Comparison of ENCODE assay signal across 9 cellular contexts in the genomic region with DNA sequence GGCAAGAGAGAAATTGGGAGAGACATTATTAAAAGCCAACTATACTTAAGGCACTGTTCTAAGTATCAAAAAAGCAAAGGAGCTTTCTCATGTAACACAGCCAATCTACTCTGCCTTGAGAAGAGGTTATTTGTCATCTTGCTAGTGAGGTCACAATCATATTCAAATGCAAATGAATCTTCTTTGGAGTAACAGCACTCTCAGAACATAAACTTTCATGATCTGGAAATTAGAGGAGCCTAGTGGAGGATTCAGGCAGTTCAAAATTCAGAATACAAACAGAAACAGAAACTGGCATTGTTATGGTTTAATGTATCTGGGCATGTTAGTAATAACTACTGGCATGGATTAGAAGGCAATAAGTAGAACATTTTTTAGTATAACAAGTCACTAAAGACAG. TPM values are rescaled to one million over a fixed set of nuclear protein-coding genes. Genes with fewer than 3 reads are reported as not detected.
DNase-seq lines count a peak whose midpoint lies in the region; ATAC-seq, FAIRE-seq and TF ChIP-seq lines count a peak whose summit lies in the region.
"Had no signal": no experiment of that assay in that cellular context is flagged by ENCODE, and none has a peak within 500 bp of the region (broad histone marks: within the 10 kb centered on the region; RNA-seq: fewer than 3 reads in every experiment).

No MANE protein-coding gene starts in this region.

- TF ChIP-seq CTCF in K562 (IDR thresholded peaks at IDR 0.05 in 2 of 3, conservative IDR thresholded peaks at IDR 0.05 in 1 of 3; ENCODE audit: insufficient read depth in 2 of 3, low read depth in 1 of 3, low read length in 3 of 3): no peak
- TF ChIP-seq CTCF in OCI-LY7 (conservative IDR thresholded peaks at IDR 0.05; ENCODE audit: low read length): no peak

- H3K9me2 ChIP-seq in Karpas-422 (replicated peaks; ENCODE audit: insufficient read depth, low read length) (no peaks in the 10 kb centered on the region), OCI-LY7 (ENCODE audit: insufficient read depth, low read length) (no peaks in the 10 kb centered on the region)

- peaks cover 24% of the 10 kb centered on the region for H3K4me1 ChIP-seq in Karpas-422 (ENCODE audit: low read length)
- H3K4me1 ChIP-seq in K562 (replicated peaks in 1 of 2; ENCODE audit: control insufficient read depth in 2 of 2, insufficient read depth in 2 of 2, low read length in 2 of 2): peaks cover 4 to 5% of the 10 kb centered on the region in 2 experiments; a peak in 3 of 5 replicates
- H3K4me1 ChIP-seq in OCI-LY7 (ENCODE audit: insufficient read depth, low read length, poor library complexity, severe bottlenecking): peaks cover 16% of the 10 kb centered on the region

- CTCF ChIA-PET in K562 (lab: Yijun Ruan, JAX; ENCODE audit: low intra/inter-chr PET ratio): no interaction called here
- CTCF ChIA-PET in OCI-LY7 (lab: Charles Lee; ENCODE audit: unreplicated experiment): no interaction called here

- no peaks in the 10 kb centered on the region for H3K9me3 ChIP-seq in Karpas-422 (ENCODE audit: low read length)
- H3K9me3 ChIP-seq in K562 (replicated peaks; ENCODE audit: control insufficient read depth, insufficient read depth, low read depth, low read length): no peaks in the 10 kb centered on the region
- no peaks in the 10 kb centered on the region for H3K9me3 ChIP-seq in OCI-LY7 (ENCODE audit: low read length)

- H3K79me2 ChIP-seq in Karpas-422 (ENCODE audit: low read length) (peaks cover 96% of the 10 kb centered on the region), K562 (ENCODE audit: control insufficient read depth, insufficient read depth, low read length) (peaks cover 91% of the 10 kb centered on the region), OCI-LY7 (ENCODE audit: insufficient read depth, low read depth, low read length) (peaks cover 99% of the 10 kb centered on the region)

- H2AFZ ChIP-seq in Karpas-422 (ENCODE audit: low read length) (no peak overlapping the region), K562 (ENCODE audit: low read depth, low read length) (no peak overlapping the region), OCI-LY7 (ENCODE audit: low read length) (no peak overlapping the region)

- H3K27ac ChIP-seq in Karpas-422 (ENCODE audit: low read length) (0 out of 2 replicates have a peak overlapping the region, but pooled peaks have one; percentile 10), K562 (ENCODE audit: extremely low read depth, low read depth, low read length) (0 out of 3 replicates have a peak overlapping the region, but pooled peaks have one; percentile 7), OCI-LY7 (ENCODE audit: low read depth, low read length, poor library complexity, severe bottlenecking) (no peak overlapping the region)

- peak; percentile 68 for ATAC-seq in K562
- ATAC-seq in natural killer cell treated with Interleukin-12 subunit alpha and Interleukin-12 subunit beta and Interleukin-15 and Interleukin-18, amount 100 ng/mL, for 72 hours: peak in 1 of 2 donors; percentile 72

- no peaks in the 10 kb centered on the region for H3K9me1 ChIP-seq in K562 (ENCODE audit: control insufficient read depth, insufficient read depth, low read length)

- TF ChIP-seq EP300 in K562 (IDR thresholded peaks at IDR 0.05; ENCODE audit: low read length): no peak

- in situ Hi-C loops in K562 (cut with MboI): no loop called here

- BruUV-seq in K562 (replicated peaks; lab: Mats Ljungman, UMichigan) (no TSS peak), OCI-LY7 (replicated peaks; lab: Mats Ljungman, UMichigan) (no TSS peak)

- H4K20me1 ChIP-seq in Karpas-422 (ENCODE audit: insufficient read depth, low read depth, low read length) (0 out of 2 replicates have a peak, but pooled peaks cover 3% of the 10 kb centered on the region), K562 (replicated peaks; ENCODE audit: control insufficient read depth, insufficient read depth, low read length) (0 out of 2 replicates have a peak, but pooled peaks cover 5% of the 10 kb centered on the region), OCI-LY7 (ENCODE audit: insufficient read depth, low read length) (peaks cover 14% of the 10 kb centered on the region; the same call in 1 of the 2 replicates)

- intact Hi-C loops in K562 (cut with micrococcal nuclease) (no loop called here), OCI-LY7 (cut with micrococcal nuclease; ENCODE audit: unreplicated experiment) (no loop called here)

- DNase-seq in GM04504 (ENCODE audit: low read depth) (peak; percentile 29), Karpas-422 (peak; percentile 49), K562 (ENCODE audit: extremely low read depth in 1 of 4, low spot score in 3 of 4) (no peak), DMS153 treated with DMSO at 0.1 percent for 48 hours (lab: John Stamatoyannopoulos, UW; ENCODE audit: unreplicated experiment) (no peak), NCI-H2171 treated with DMSO at 0.1 percent for 48 hours (lab: John Stamatoyannopoulos, UW) (no peak), DMS53 (lab: John Stamatoyannopoulos, UW) (no peak), OCI-LY7 (ENCODE audit: low spot score) (no peak)
- no peak for DNase-seq in natural killer cell treated with Interleukin-12 subunit alpha and Interleukin-12 subunit beta and Interleukin-15 and Interleukin-18, amount 100 ng/mL, for 72 hours (ENCODE audit: low spot score)

- H3K27me3 ChIP-seq in Karpas-422 (ENCODE audit: low read length) (no peaks in the 10 kb centered on the region), K562 (ENCODE audit: control insufficient read depth in 2 of 2, insufficient read depth in 2 of 2, low read length in 2 of 2) (no peaks in the 10 kb centered on the region)

- no peak for FAIRE-seq in K562 (lab: Jason Lieb, UNC)

- H3K27ac Mint-ChIP-seq in natural killer cell treated with Interleukin-12 subunit alpha and Interleukin-12 subunit beta and Interleukin-15 and Interleukin-18, amount 100 ng/mL, for 72 hours: peak overlapping the region; percentile 40 to 59

- no peak for TF ChIP-seq RAD21 in K562 (CRISPR knock-in tag; conservative IDR thresholded peaks at IDR 0.05 in 1 of 2, IDR thresholded peaks at IDR 0.05 in 1 of 2)

- peaks cover 43 to 67% of the 10 kb centered on the region in 2 donors for H3K4me1 Mint-ChIP-seq in natural killer cell treated with Interleukin-12 subunit alpha and Interleukin-12 subunit beta and Interleukin-15 and Interleukin-18, amount 100 ng/mL, for 72 hours (ENCODE audit: low read depth in 2 of 2)

- H3K9ac ChIP-seq in Karpas-422 (ENCODE audit: low read length) (no peak overlapping the region), K562 (ENCODE audit: insufficient read depth in 1 of 2, low read depth in 2 of 2, low read length in 2 of 2) (no peak overlapping the region)

- no peak for TF ChIP-seq POLR2A in K562 (conservative IDR thresholded peaks at IDR 0.05)

- H3K4me2 ChIP-seq in Karpas-422 (ENCODE audit: low read depth, low read length, poor library complexity, severe bottlenecking) (no peak overlapping the region), K562 (ENCODE audit: insufficient read depth, low read length) (no peak overlapping the region), OCI-LY7 (ENCODE audit: low read length) (no peak overlapping the region)

- H3K9me3 Mint-ChIP-seq in natural killer cell treated with Interleukin-12 subunit alpha and Interleukin-12 subunit beta and Interleukin-15 and Interleukin-18, amount 100 ng/mL, for 72 hours: no peaks in the 10 kb centered on the region

- peak overlapping the region; percentile 20 for H3K4me3 Mint-ChIP-seq in natural killer cell treated with Interleukin-12 subunit alpha and Interleukin-12 subunit beta and Interleukin-15 and Interleukin-18, amount 100 ng/mL, for 72 hours

- H3K36me3 ChIP-seq in Karpas-422 (ENCODE audit: insufficient read depth, low read length): no peaks in the 10 kb centered on the region
- H3K36me3 ChIP-seq in K562 (ENCODE audit: control insufficient read depth, insufficient read depth, low read length): no peaks in the 10 kb centered on the region; the same call in 2 of the 3 replicates
- no peaks in the 10 kb centered on the region; the same call in 1 of the 2 replicates for H3K36me3 ChIP-seq in OCI-LY7 (ENCODE audit: insufficient read depth, low read length)

- no peaks in the 10 kb centered on the region for H3K27me3 Mint-ChIP-seq in natural killer cell treated with Interleukin-12 subunit alpha and Interleukin-12 subunit beta and Interleukin-15 and Interleukin-18, amount 100 ng/mL, for 72 hours

- no peaks in the 10 kb centered on the region for H3K36me3 Mint-ChIP-seq in natural killer cell treated with Interleukin-12 subunit alpha and Interleukin-12 subunit beta and Interleukin-15 and Interleukin-18, amount 100 ng/mL, for 72 hours

- POLR2A ChIA-PET in K562 (lab: Yijun Ruan, JAX): interaction anchor here (0.6 to 1.2 kb wide), 4 partner anchors 9 to 58 kb away, joined by 3 to 5 read pairs (median 4); no protein-coding TSS in a partner anchor
- POLR2A ChIA-PET in OCI-LY7 (lab: Charles Lee): interaction anchor here (1.0 to 1.9 kb wide), 2 partner anchors 9 to 10 kb away, joined by 3 to 7 read pairs; no protein-coding TSS in a partner anchor

- no peak overlapping the region for H3K4me3 ChIP-seq in Karpas-422 (ENCODE audit: low read length)
- no peak overlapping the region for H3K4me3 ChIP-seq in K562
- H3K4me3 ChIP-seq in OCI-LY7 (ENCODE audit: low read depth, low read length, poor library complexity, severe bottlenecking): no peak overlapping the region
- H3K4me3 ChIP-seq: lung had no signal

RNA-seq across cellular contexts. Expression of gene ARID4B, which starts 57.4 kb away (rescaled TPM):
- total RNA-seq in Karpas-422 (2014; rRNA removed; shearing (Covaris generic); ENCODE audit: low replicate concordance): 43.6 and 56.4 TPM in 2 replicates
- total RNA-seq in K562 (2011; cell fraction: chromatin; rRNA removed; ENCODE audit: low replicate concordance): 87.6 and 197 TPM in 2 replicates
- total RNA-seq in K562 (2011; cell fraction: nucleolus; rRNA removed): 58.9 and 75.1 TPM in 2 replicates
- total RNA-seq in K562 (2011; cell fraction: nucleoplasm; rRNA removed): 72.0 and 86.5 TPM in 2 replicates
- total RNA-seq in K562 (2014; rRNA removed) (23.6 and 37.2 TPM in 2 replicates), K562 (2014; rRNA removed; fragmentation: Illumina TruSeq; extraction: Trizol) (37.9 and 42.9 TPM in 2 replicates), K562 (2015; rRNA removed; fragmentation: Illumina TruSeq; extraction: Trizol) (33.3 and 38.9 TPM in 2 replicates), K562 (2021) (24.2 and 24.4 TPM in 2 replicates), OCI-LY7 (2022) (44.9 and 46.4 TPM in 2 replicates)
- polyA plus RNA-seq in K562 (2011; rRNA removed) (12.3 and 17.7 TPM in 2 replicates), K562 (2014; fragmentation: Illumina TruSeq; extraction: Trizol) (16.9 and 18.5 TPM in 2 replicates), K562 (2014; fragmentation: Nextera tagmentation; extraction: Ambion mirVana) (10 to 100 TPM in 1 of 2 experiments, 1 to 10 TPM in 1; 8.4 to 11.8 TPM), K562 (2014; rRNA removed) (13.1 and 14.3 TPM in 2 replicates)
- 2.4 and 4.6 TPM in 2 replicates for polyA plus RNA-seq in K562 (2011; cell fraction: cytosol; rRNA removed)
- polyA plus RNA-seq in K562 (2011; cell fraction: nucleus; rRNA removed): 22.1 and 25.6 TPM in 2 replicates
- 12.7 and 14.0 TPM in 2 replicates for polyA plus RNA-seq in K562 (2012)
- polyA minus RNA-seq in K562 (2011; rRNA and poly(A)+ RNA removed): 50.5 and 54.9 TPM in 2 replicates
- polyA minus RNA-seq in K562 (2011; cell fraction: cytosol; rRNA and poly(A)+ RNA removed): 16.7 and 29.3 TPM in 2 replicates
- 34.6 and 80.0 TPM in 2 replicates for polyA minus RNA-seq in K562 (2011; cell fraction: nucleus; rRNA and poly(A)+ RNA removed)
- 10 to 100 TPM; 74.2 to 79.2 TPM for total RNA-seq in natural killer cell treated with Interleukin-12 subunit alpha and Interleukin-12 subunit beta and Interleukin-15 and Interleukin-18, amount 100 ng/mL, for 72 hours
- total RNA-seq in OCI-LY7 (2014; rRNA removed; shearing (Covaris generic)): 28.7 and 39.3 TPM in 2 replicates

RNA-seq across cellular contexts. Expression of gene GGPS1, which starts 57.7 kb away (rescaled TPM):
- 13.9 and 45.3 TPM in 2 replicates for total RNA-seq in Karpas-422 (2014; rRNA removed; shearing (Covaris generic); ENCODE audit: low replicate concordance)
- 7.8 and 28.4 TPM in 2 replicates for total RNA-seq in K562 (2011; cell fraction: chromatin; rRNA removed; ENCODE audit: low replicate concordance)
- total RNA-seq in K562 (2011; cell fraction: nucleolus; rRNA removed): 5.3 and 8.7 TPM in 2 replicates
- 15.0 and 24.5 TPM in 2 replicates for total RNA-seq in K562 (2011; cell fraction: nucleoplasm; rRNA removed)
- total RNA-seq in K562 (2014; rRNA removed) (18.8 and 29.7 TPM in 2 replicates), K562 (2014; rRNA removed; fragmentation: Illumina TruSeq; extraction: Trizol) (50.3 and 66.8 TPM in 2 replicates), K562 (2015; rRNA removed; fragmentation: Illumina TruSeq; extraction: Trizol) (35.6 and 36.7 TPM in 2 replicates), K562 (2021) (56.3 and 59.1 TPM in 2 replicates), OCI-LY7 (2022) (27.3 and 30.8 TPM in 2 replicates)
- polyA plus RNA-seq in K562 (2011; rRNA removed) (79.2 and 98.2 TPM in 2 replicates), K562 (2014; fragmentation: Illumina TruSeq; extraction: Trizol) (70.4 and 72.1 TPM in 2 replicates), K562 (2014; fragmentation: Nextera tagmentation; extraction: Ambion mirVana) (100 to 1,000 TPM in 1 of 2 experiments, 10 to 100 TPM in 1; 97.8 to 104 TPM), K562 (2014; rRNA removed) (45.5 and 47.2 TPM in 2 replicates)
- polyA plus RNA-seq in K562 (2011; cell fraction: cytosol; rRNA removed): 25.8 and 49.3 TPM in 2 replicates
- 17.2 and 24.5 TPM in 2 replicates for polyA plus RNA-seq in K562 (2011; cell fraction: nucleus; rRNA removed)
- polyA plus RNA-seq in K562 (2012): 39.7 and 48.5 TPM in 2 replicates
- 53.9 and 65.6 TPM in 2 replicates for polyA minus RNA-seq in K562 (2011; rRNA and poly(A)+ RNA removed)
- 21.8 and 24.4 TPM in 2 replicates for polyA minus RNA-seq in K562 (2011; cell fraction: cytosol; rRNA and poly(A)+ RNA removed)
- polyA minus RNA-seq in K562 (2011; cell fraction: nucleus; rRNA and poly(A)+ RNA removed): 6.7 and 18.1 TPM in 2 replicates
- total RNA-seq in natural killer cell treated with Interleukin-12 subunit alpha and Interleukin-12 subunit beta and Interleukin-15 and Interleukin-18, amount 100 ng/mL, for 72 hours: 10 to 100 TPM; 19.0 to 23.7 TPM
- total RNA-seq in OCI-LY7 (2014; rRNA removed; shearing (Covaris generic)): 8.0 and 21.9 TPM in 2 replicates

Comparison
In these comparisons a context has a peak if more than half of its experiments do, and no peak if none do; other contexts are left out.
1. DNase-seq: peak in GM04504 (single experiment) and Karpas-422 (single experiment); none in K562 (0 of 4), natural killer cell treated with Interleukin-12 subunit alpha and Interleukin-12 subunit beta and Interleukin-15 and Interleukin-18, amount 100 ng/mL, for 72 hours (single experiment), DMS153 treated with DMSO at 0.1 percent for 48 hours (single experiment), NCI-H2171 treated with DMSO at 0.1 percent for 48 hours (single experiment), DMS53 (single experiment) and OCI-LY7 (single experiment).